Comparison of ENCODE assay signal across 15 cellular contexts in the genomic region with DNA sequence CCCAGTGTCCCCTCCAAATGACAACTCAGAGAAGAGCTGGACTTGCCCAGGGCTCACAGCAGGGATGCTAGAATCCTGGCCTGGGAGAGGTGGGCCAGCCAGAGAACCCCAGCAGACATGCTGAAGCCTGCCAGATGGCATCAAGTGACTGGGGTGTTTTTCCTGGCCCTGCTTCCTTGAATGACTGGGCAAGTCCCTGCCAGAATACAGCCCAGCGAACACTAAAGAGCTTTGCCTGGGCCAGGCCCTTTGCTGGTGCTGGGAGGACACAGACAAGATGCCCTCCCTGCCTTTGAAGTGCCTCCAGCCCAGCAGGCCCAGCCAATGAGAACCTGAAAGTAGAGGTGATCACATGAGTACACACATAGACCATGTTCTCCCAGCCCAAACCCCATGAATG. TPM values are rescaled to one million over a fixed set of nuclear protein-coding genes. Genes with fewer than 3 reads are reported as not detected.
DNase-seq lines count a peak whose midpoint lies in the region; TF ChIP-seq lines count a peak whose summit lies in the region.
"Had no signal": no experiment of that assay in that cellular context is flagged by ENCODE, and none has a peak within 500 bp of the region (broad histone marks: within the 10 kb centered on the region; RNA-seq: fewer than 3 reads in every experiment).

No MANE protein-coding gene starts in this region.

- TF ChIP-seq EP300 in sigmoid colon (IDR thresholded peaks at IDR 0.05): no peak

- POLR2A ChIA-PET in activated CD4-positive, alpha-beta T cell treated with anti-CD3 and anti-CD28 coated beads, Interleukin-2, amount 10 ng/mL, durations not matched to agents 7 days and 5 days (lab: Charles Lee): no interaction called here

- intact Hi-C loops in esophagus squamous epithelium (cut with DNase I) (no loop called here), sigmoid colon (cut with DNase I) (no loop called here)

- H3K4me2 ChIP-seq in hepatocyte: no peak overlapping the region
- H3K4me2 ChIP-seq: A549, KMS-11 had no signal

- H3K9me3 Mint-ChIP-seq in activated CD4-positive, alpha-beta T cell treated with anti-CD3 and anti-CD28 coated beads, Interleukin-2, amount 10 ng/mL, durations not matched to agents 7 days and 5 days: no peaks in the 10 kb centered on the region
- H3K9me3 Mint-ChIP-seq: activated T-cell treated with anti-CD3 and anti-CD28 coated beads, Interleukin-2, amount 50 U/mL, for 72 hours had no signal

- no peaks in the 10 kb centered on the region for H3K9me2 ChIP-seq in hepatocyte (replicated peaks; ENCODE audit: insufficient read depth)

- DNase-seq in activated T-cell treated with anti-CD3 and anti-CD28 coated beads, Interleukin-2, amount 50 U/mL, for 1 hour: peak; percentile 13
- DNase-seq in activated T-cell treated with anti-CD3 and anti-CD28 coated beads for 4 hours: no peak
- DNase-seq in NCI-H69 (lab: John Stamatoyannopoulos, UW): peak; percentile 51
- no peak for DNase-seq in esophagus squamous epithelium (lab: John Stamatoyannopoulos, UW)
- DNase-seq in sigmoid colon: peak; percentile 65
- no peak for DNase-seq in activated CD4-positive, alpha-beta T cell treated with anti-CD3 and anti-CD28 coated beads, Interleukin-2, amount 10 ng/mL, durations not matched to agents 7 days and 5 days
- no peak for DNase-seq in HAP-1 (ENCODE audit: low spot score in 2 of 2)
- DNase-seq in hepatocyte (ENCODE audit: low spot score): no peak
- DNase-seq: activated CD4-positive, CD25-positive, alpha-beta regulatory T cell; activated T-cell treated with anti-CD3 and anti-CD28 coated beads, Interleukin-2, amount 50 U/mL, for 72 hours; DND-41; SIG-M5 had no signal

- H4K20me1 ChIP-seq in hepatocyte (ENCODE audit: insufficient read depth, poor library complexity, severe bottlenecking): no peaks in the 10 kb centered on the region

- H3K27ac ChIP-seq in esophagus squamous epithelium (peak overlapping the region in 3 of 4 donors; percentile 21 to 46 (median 42)), sigmoid colon (no peak overlapping the region), hepatocyte (no peak overlapping the region)
- H3K27ac ChIP-seq: KMS-11 had no signal

- CTCF ChIA-PET in activated CD4-positive, alpha-beta T cell treated with anti-CD3 and anti-CD28 coated beads, Interleukin-2, amount 10 ng/mL, durations not matched to agents 7 days and 5 days (lab: Charles Lee): no interaction called here

- 13% methylated on average over 1 of the region's 1 CpG; no CpG with 5 or more reads in 1 of the 2 donors for WGBS in esophagus squamous epithelium, 2 donors
- WGBS in sigmoid colon, 2 donors: 67 to 71% methylated on average over 1 of the region's 1 CpG
- WGBS in hepatocyte (ENCODE audit: low lambda C conversion rate, missing lambda C conversion rate): 87% methylated on average over 1 of the region's 1 CpG

- peaks cover 0 to 6% (median 0%) of the 10 kb centered on the region in 3 donors for H3K36me3 ChIP-seq in esophagus squamous epithelium
- H3K36me3 ChIP-seq in sigmoid colon: peaks cover 0 to 2% (median under 1%) of the 10 kb centered on the region in 4 donors
- H3K36me3 ChIP-seq in HAP-1 (replicated peaks): no peaks in the 10 kb centered on the region
- H3K36me3 ChIP-seq in hepatocyte (replicated peaks; ENCODE audit: insufficient read depth, low read depth): no peaks in the 10 kb centered on the region

- peaks cover 0 to 4% (median 0%) of the 10 kb centered on the region in 4 donors for H3K27me3 ChIP-seq in esophagus squamous epithelium
- H3K27me3 ChIP-seq in sigmoid colon: peaks cover 0 to 8% (median 5%) of the 10 kb centered on the region in 3 donors
- no peaks in the 10 kb centered on the region for H3K27me3 ChIP-seq in HAP-1 (ENCODE audit: low read depth)
- no peaks in the 10 kb centered on the region for H3K27me3 ChIP-seq in hepatocyte

- in situ Hi-C loops in HAP-1 (cut with MboI; ENCODE audit: low sequenced_read_pairs): no loop called here

- H3K4me1 ChIP-seq in esophagus squamous epithelium (peaks cover 16 to 55% (median 32%) of the 10 kb centered on the region in 3 donors), sigmoid colon (peaks cover 0 to 19% (median 17%) of the 10 kb centered on the region in 4 donors), HAP-1 (peaks cover 5% of the 10 kb centered on the region), hepatocyte (ENCODE audit: insufficient read depth) (peaks cover 11% of the 10 kb centered on the region)

- no peak overlapping the region for H3K4me3 ChIP-seq in esophagus squamous epithelium
- H3K4me3 ChIP-seq in sigmoid colon: no peak overlapping the region
- no peak overlapping the region for H3K4me3 ChIP-seq in HAP-1
- H3K4me3 ChIP-seq in hepatocyte: no peak overlapping the region
- H3K4me3 ChIP-seq: A549 had no signal

- no peaks in the 10 kb centered on the region for H3K79me2 ChIP-seq in hepatocyte

- no peak overlapping the region for H2AFZ ChIP-seq in hepatocyte

- H3K4me3 Mint-ChIP-seq in activated CD4-positive, alpha-beta T cell treated with anti-CD3 and anti-CD28 coated beads, Interleukin-2, amount 10 ng/mL, durations not matched to agents 7 days and 5 days: no peak overlapping the region
- H3K4me3 Mint-ChIP-seq: activated T-cell treated with anti-CD3 and anti-CD28 coated beads, Interleukin-2, amount 50 U/mL, for 72 hours had no signal

- peaks cover 2% of the 10 kb centered on the region for H3K27me3 Mint-ChIP-seq in activated CD4-positive, alpha-beta T cell treated with anti-CD3 and anti-CD28 coated beads, Interleukin-2, amount 10 ng/mL, durations not matched to agents 7 days and 5 days

- TF ChIP-seq POLR2A in esophagus squamous epithelium (IDR thresholded peaks at IDR 0.05) (no peak), sigmoid colon (IDR thresholded peaks at IDR 0.05) (no peak)

- H3K36me3 Mint-ChIP-seq in activated CD4-positive, alpha-beta T cell treated with anti-CD3 and anti-CD28 coated beads, Interleukin-2, amount 10 ng/mL, durations not matched to agents 7 days and 5 days (ENCODE audit: low read depth): peaks cover 3% of the 10 kb centered on the region

- TF ChIP-seq CTCF in esophagus squamous epithelium (IDR thresholded peaks at IDR 0.05) (no peak), sigmoid colon (IDR thresholded peaks at IDR 0.05) (no peak), hepatocyte (IDR thresholded peaks at IDR 0.05; ENCODE audit: poor library complexity) (no peak)

- no peak overlapping the region for H3K27ac Mint-ChIP-seq in activated CD4-positive, alpha-beta T cell treated with anti-CD3 and anti-CD28 coated beads, Interleukin-2, amount 10 ng/mL, durations not matched to agents 7 days and 5 days
- H3K27ac Mint-ChIP-seq: activated T-cell treated with anti-CD3 and anti-CD28 coated beads, Interleukin-2, amount 50 U/mL, for 72 hours had no signal

- H3K9me3 ChIP-seq in esophagus squamous epithelium: no peaks in the 10 kb centered on the region
- no peaks in the 10 kb centered on the region for H3K9me3 ChIP-seq in sigmoid colon
- H3K9me3 ChIP-seq in HAP-1: no peaks in the 10 kb centered on the region
- H3K9me3 ChIP-seq in hepatocyte (ENCODE audit: low read depth): no peaks in the 10 kb centered on the region
- H3K9me3 ChIP-seq: A549 had no signal

- peaks cover 13% of the 10 kb centered on the region for H3K4me1 Mint-ChIP-seq in activated CD4-positive, alpha-beta T cell treated with anti-CD3 and anti-CD28 coated beads, Interleukin-2, amount 10 ng/mL, durations not matched to agents 7 days and 5 days

RNA-seq across cellular contexts. Expression of a gene that starts 11.5 kb away (rescaled TPM):
- total RNA-seq in esophagus squamous epithelium (1 to 10 TPM; 1.5 to 5.1 (median 2.6) TPM), sigmoid colon (1 to 10 TPM; 4.1 to 5.7 (median 4.9) TPM), hepatocyte (4.0 and 5.3 TPM in 2 replicates)
- polyA plus RNA-seq in sigmoid colon (1 to 10 TPM; 1.2 to 5.7 (median 1.2) TPM), hepatocyte (5.2 and 8.3 TPM in 2 replicates)
- 10 to 100 TPM; 19.8 to 20.8 TPM for total RNA-seq in activated CD4-positive, alpha-beta T cell treated with anti-CD3 and anti-CD28 coated beads, Interleukin-2, amount 10 ng/mL, durations not matched to agents 7 days and 5 days

RNA-seq across cellular contexts. Expression of a gene that starts 12.3 kb away (rescaled TPM):
- 10 to 100 TPM; 11.2 to 23.9 (median 18.6) TPM for total RNA-seq in esophagus squamous epithelium
- total RNA-seq in sigmoid colon: 10 to 100 TPM; 19.9 to 44.9 (median 34.9) TPM
- 10 to 100 TPM; 31.1 to 39.1 (median 36.6) TPM for polyA plus RNA-seq in sigmoid colon
- 10 to 100 TPM; 52.0 to 58.0 TPM for total RNA-seq in activated CD4-positive, alpha-beta T cell treated with anti-CD3 and anti-CD28 coated beads, Interleukin-2, amount 10 ng/mL, durations not matched to agents 7 days and 5 days
- total RNA-seq in hepatocyte: 17.6 and 18.2 TPM in 2 replicates
- 45.3 and 47.7 TPM in 2 replicates for polyA plus RNA-seq in hepatocyte

RNA-seq across cellular contexts. Expression of a gene that starts 18.0 kb away (rescaled TPM):
- total RNA-seq in esophagus squamous epithelium (under 1 TPM in 1 of 4 donors, not detected in 3; 0.04 TPM), sigmoid colon (10 to 100 TPM in 1 of 4 donors, 1 to 10 TPM in 1, under 1 TPM in 1, not detected in 1; 0.71 to 13.0 (median 2.0) TPM), hepatocyte (not detected in 2 replicates)
- polyA plus RNA-seq in sigmoid colon (under 1 TPM in 1 of 3 donors, not detected in 2; 0.70 TPM), hepatocyte (not detected in 2 replicates)
- not detected for total RNA-seq in activated CD4-positive, alpha-beta T cell treated with anti-CD3 and anti-CD28 coated beads, Interleukin-2, amount 10 ng/mL, durations not matched to agents 7 days and 5 days
- total RNA-seq: activated T-cell treated with anti-CD3 and anti-CD28 coated beads, Interleukin-2, amount 50 U/mL, for 72 hours; sciatic nerve had no signal

RNA-seq across cellular contexts. Expression of a gene that starts 36.6 kb away (rescaled TPM):
- 1 to 10 TPM; 2.9 to 6.5 (median 4.5) TPM for total RNA-seq in esophagus squamous epithelium
- total RNA-seq in sigmoid colon: 10 to 100 TPM in 1 of 4 donors, 1 to 10 TPM in 3; 2.3 to 10.5 (median 5.1) TPM
- 10 to 100 TPM; 10.8 to 54.0 (median 13.4) TPM for polyA plus RNA-seq in sigmoid colon
- under 1 TPM; 0.20 to 0.27 TPM for total RNA-seq in activated CD4-positive, alpha-beta T cell treated with anti-CD3 and anti-CD28 coated beads, Interleukin-2, amount 10 ng/mL, durations not matched to agents 7 days and 5 days
- total RNA-seq in hepatocyte: 34.2 and 39.0 TPM in 2 replicates
- 56.1 and 63.4 TPM in 2 replicates for polyA plus RNA-seq in hepatocyte

Comparison
In these comparisons a context has a peak if more than half of its experiments do, and no peak if none do; other contexts are left out.
1. DNase-seq: peak in activated T-cell treated with anti-CD3 and anti-CD28 coated beads, Interleukin-2, amount 50 U/mL, for 1 hour (single experiment), NCI-H69 (single experiment) and sigmoid colon (single experiment); none in activated T-cell treated with anti-CD3 and anti-CD28 coated beads for 4 hours (single experiment), esophagus squamous epithelium (single experiment), activated CD4-positive, alpha-beta T cell treated with anti-CD3 and anti-CD28 coated beads, Interleukin-2, amount 10 ng/mL, durations not matched to agents 7 days and 5 days (single experiment), HAP-1 (0 of 2) and hepatocyte (single experiment).
2. H3K27ac ChIP-seq: peak in esophagus squamous epithelium (3 of 4); none in sigmoid colon (0 of 4) and hepatocyte (single experiment).